ENCODE assay signal across 1 cellular context in genomic region chr3:184360834-184361531, GRCh38.
TF ChIP-seq lines count a peak whose summit lies in the region.

No MANE protein-coding gene starts in this region.

TF ChIP-seq in H1, 55 proteins besides CTCF, POLR2A, EP300 and RAD21:
- 0 out of 2 replicates have a peak, but pooled peaks have one; percentile 16 for TF ChIP-seq SUZ12 (IDR thresholded peaks at IDR 0.05; ENCODE audit: low read length)
- no peak for TF ChIP-seq SAP30 (IDR thresholded peaks at IDR 0.05; ENCODE audit: insufficient read depth, insufficient replicate concordance, low read length)
- TF ChIP-seq GTF2F1 (IDR thresholded peaks at IDR 0.05; ENCODE audit: borderline replicate concordance, low read depth, low read length) = no peak
- TF ChIP-seq ASH2L (IDR thresholded peaks at IDR 0.05; ENCODE audit: low read length) = peak; percentile 26
- no peak for TF ChIP-seq ATF2 (IDR thresholded peaks at IDR 0.05; ENCODE audit: low read length)
- no peak for TF ChIP-seq RNF2 (IDR thresholded peaks at IDR 0.05; ENCODE audit: borderline replicate concordance, low read depth, low read length, missing control alignments, poor library complexity, severe bottlenecking)
- no peak for TF ChIP-seq TEAD4 (IDR thresholded peaks at IDR 0.05; ENCODE audit: low read depth, low read length)
- TF ChIP-seq YY1 (IDR thresholded peaks at IDR 0.05; ENCODE audit: low read depth, low read length) = peak; percentile 42; the same call in 1 of the 2 replicates
- TF ChIP-seq TBP (IDR thresholded peaks at IDR 0.05; ENCODE audit: low read depth, low read length) = no peak
- no peak for TF ChIP-seq HDAC6 (IDR thresholded peaks at IDR 0.05; ENCODE audit: low read depth, low read length)
- no peak for TF ChIP-seq KDM1A (IDR thresholded peaks at IDR 0.05; ENCODE audit: borderline replicate concordance, low read length)
- no peak for TF ChIP-seq GABPA (IDR thresholded peaks at IDR 0.05; ENCODE audit: borderline replicate concordance, insufficient read depth, low read length)
- TF ChIP-seq KDM4A (IDR thresholded peaks at IDR 0.05; ENCODE audit: low read depth, low read length, severe bottlenecking) = no peak
- no peak for TF ChIP-seq ATF3 (IDR thresholded peaks at IDR 0.05; ENCODE audit: insufficient read depth, low read depth, low read length)
- no peak; a peak in 1 of 4 replicates for TF ChIP-seq SIN3A (conservative IDR thresholded peaks at IDR 0.05 in 1 of 2, IDR thresholded peaks at IDR 0.05 in 1 of 2; ENCODE audit: low read depth in 1 of 2, low read length in 2 of 2)
- TF ChIP-seq RXRA (IDR thresholded peaks at IDR 0.05; ENCODE audit: insufficient read depth, low read depth, low read length) = no peak
- TF ChIP-seq BRCA1 (IDR thresholded peaks at IDR 0.05; ENCODE audit: low read depth, low read length) = no peak
